ENCODE assay signal across 34 cellular contexts in genomic region chr10:2556883-2557282, GRCh38.
A peak's percentile ranks its signal among the peaks of the same experiment; 100 is the strongest.
DNase-seq lines count a peak whose midpoint lies in the region; ATAC-seq, FAIRE-seq and TF ChIP-seq lines count a peak whose summit lies in the region.
"Had no signal": no experiment of that assay in that cellular context is flagged by ENCODE, and none has a peak within 500 bp of the region (broad histone marks: within the 10 kb centered on the region; RNA-seq: fewer than 3 reads in every experiment).

No MANE protein-coding gene starts in this region.

- TF ChIP-seq CTCF in D721Med (IDR thresholded peaks at IDR 0.05; ENCODE audit: insufficient read depth, missing control alignments): no peak
- TF ChIP-seq CTCF in transverse colon (IDR thresholded peaks at IDR 0.05): no peak

- no peak for FAIRE-seq in D721Med (lab: Jason Lieb, UNC)
- FAIRE-seq: endometrium, GM12878, H1, keratinocyte had no signal

- ATAC-seq in GM18870 (IDR thresholded peaks at IDR 0.05; ENCODE audit: unreplicated experiment) (peak; percentile 84), GM19467 (IDR thresholded peaks at IDR 0.05; ENCODE audit: unreplicated experiment) (peak; percentile 92), HG02938 (IDR thresholded peaks at IDR 0.05; ENCODE audit: unreplicated experiment) (peak; percentile 92), HG03354 (IDR thresholded peaks at IDR 0.05; ENCODE audit: poor library complexity, severe bottlenecking, unreplicated experiment) (peak; percentile 100)
- ATAC-seq: activated CD4-positive, CD25-positive, alpha-beta regulatory T cell treated with anti-CD3 and anti-CD28 coated beads, Interleukin-2, amount 50 U/mL, for 24 hours; body of pancreas; GM12878; heart left ventricle had no signal

- WGBS in transverse colon (ENCODE audit: low coverage in 1 of 2), 2 donors: 53 to 67% methylated on average over 1 of the region's 1 CpG

- in situ Hi-C loops in transverse colon (cut with MboI; ENCODE audit: low pct_ligation_motif_present in 1 of 4, low pct_unique_long_range_greater_than_20kb in 1 of 4, low sequenced_read_pairs in 3 of 4): no loop called here

- no peak overlapping the region for H3K27ac ChIP-seq in transverse colon
- H3K27ac ChIP-seq: body of pancreas, esophagus muscularis mucosa, heart left ventricle, left ventricle myocardium inferior, thyroid gland had no signal

- TF ChIP-seq EP300 in transverse colon (IDR thresholded peaks at IDR 0.05; ENCODE audit: low read depth): no peak

- H3K4me3 ChIP-seq in transverse colon: no peak overlapping the region
- H3K4me3 ChIP-seq: body of pancreas, esophagus muscularis mucosa, GM12878, heart left ventricle, left ventricle myocardium inferior, thyroid gland had no signal

- H3K27me3 ChIP-seq in transverse colon: no peaks in the 10 kb centered on the region
- H3K27me3 ChIP-seq: body of pancreas, heart left ventricle, thyroid gland had no signal

- H3K4me1 ChIP-seq in transverse colon: no peaks in the 10 kb centered on the region
- H3K4me1 ChIP-seq: body of pancreas, esophagus muscularis mucosa, heart left ventricle, left ventricle myocardium inferior, thyroid gland had no signal

- intact Hi-C loops in transverse colon (cut with DNase I; ENCODE audit: low total_unique reads): no loop called here

- H3K9me3 ChIP-seq in transverse colon: no peaks in the 10 kb centered on the region
- H3K9me3 ChIP-seq: body of pancreas, esophagus muscularis mucosa, heart left ventricle, thyroid gland had no signal

- no peak for DNase-seq in D721Med (ENCODE audit: insufficient read length, low spot score)
- DNase-seq in ureter (ENCODE audit: low spot score): no peak
- DNase-seq in OCI-M1 (lab: John Stamatoyannopoulos, UW): no peak
- DNase-seq in transverse colon: no peak
- DNase-seq: activated CD4-positive, alpha-beta T cell treated with anti-CD3 and anti-CD28 coated beads, Interleukin-2, amount 50 U/mL, for 48 hours; activated CD8-positive, alpha-beta memory T cell treated with anti-CD3 and anti-CD28 coated beads, Interleukin-2, amount 50 U/mL, for 48 hours; activated naive CD4-positive, alpha-beta T cell treated with anti-CD3 and anti-CD28 coated beads, Interleukin-2, amount 10 ng/mL, durations not matched to agents 7 days and 5 days; AML-193; body of pancreas; CD4-positive, alpha-beta T cell; DMS 273 treated with DMSO at 0.1 percent for 48 hours; foreskin melanocyte; heart left ventricle; left ventricle myocardium inferior; mesenchymal stem cell; MV-4-11; NCI-H1436 treated with DMSO at 0.1 percent for 48 hours; NCI-H2081 treated with DMSO at 0.1 percent for 48 hours; NCI-H2227 treated with DMSO at 0.1 percent for 48 hours; NCI-H526 treated with DMSO at 0.1 percent for 48 hours; Right ventricle myocardium superior; stimulated activated CD4-positive, alpha-beta T cell treated with anti-CD3 and anti-CD28 coated beads, Interleukin-4, amount 100 ng/mL, for 1 hour; T-helper 2 cell; thyroid gland had no signal

- no peaks in the 10 kb centered on the region for H3K36me3 ChIP-seq in transverse colon
- H3K36me3 ChIP-seq: esophagus muscularis mucosa, heart left ventricle, left ventricle myocardium inferior, thyroid gland had no signal

- TF ChIP-seq POLR2A in transverse colon (IDR thresholded peaks at IDR 0.05): no peak
